31 cellular contexts compared by ENCODE assay signal in the genomic region with DNA sequence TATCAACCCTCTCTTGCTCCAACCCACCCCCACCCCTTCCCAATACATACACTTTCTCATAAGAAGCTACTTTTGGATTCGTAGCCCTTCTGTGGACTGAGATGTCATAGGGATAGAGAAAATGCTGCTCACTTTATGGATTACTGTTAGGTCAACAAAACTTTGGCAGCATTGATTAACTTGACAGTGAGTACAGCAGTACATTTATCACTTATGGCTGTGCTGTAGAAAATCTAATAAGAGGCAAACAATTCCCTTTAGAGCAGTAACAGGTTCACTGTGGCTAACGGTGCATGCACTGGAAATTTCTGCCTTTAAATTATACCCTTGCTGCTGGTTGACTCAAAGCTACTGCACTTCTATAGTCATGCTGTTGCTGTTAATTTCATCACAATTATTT. TPM values are rescaled to one million over a fixed set of nuclear protein-coding genes. Genes with fewer than 3 reads are reported as not detected.
"Had no signal": no experiment of that assay in that cellular context is flagged by ENCODE, and none has a peak within 500 bp of the region (broad histone marks: within the 10 kb centered on the region; RNA-seq: fewer than 3 reads in every experiment).

No MANE protein-coding gene starts in this region.

- ATAC-seq: Panc1, Right ventricle myocardium inferior, SK-N-SH treated with all-trans-retinoic acid at 6 μM for 48 hours had no signal

- H3K9me3 ChIP-seq: MG63, SJCRH30 had no signal

- DNase-seq: Kasumi-1, MG63, NCI-H1048, NCI-H1092 treated with DMSO at 0.1 percent for 48 hours, NCI-H1105 treated with DMSO at 0.1 percent for 48 hours, NCI-H1436, NCI-H146, NCI-H1694, NCI-H187, NCI-H1930, NCI-H2029 treated with DMSO at 0.1 percent for 48 hours, NCI-H2081 treated with DMSO at 0.1 percent for 48 hours, NCI-H2107, NCI-H2171, NCI-H226, NCI-H446 treated with DMSO at 0.1 percent for 48 hours, NCI-H510A, NCI-H524, NCI-H526, NCI-H774, PC-9, SHP77, SIG-M5, SJCRH30 had no signal

- FAIRE-seq: RCC 7860 had no signal

- H3K4me1 ChIP-seq: SJCRH30 had no signal

- H3K36me3 ChIP-seq: MG63, SJCRH30 had no signal

- H2AFZ ChIP-seq: PC-9 had no signal

- H3K27me3 ChIP-seq: MG63, SJCRH30 had no signal

- H3K27ac ChIP-seq: PC-9, RWPE1, SJCRH30, SK-N-MC had no signal

- H3K4me2 ChIP-seq: PC-9 had no signal

- H3K4me3 ChIP-seq: MG63, PC-9, SJCRH30, SK-N-MC had no signal

RNA-seq across cellular contexts. Expression of a gene that starts 59.2 kb away (rescaled TPM):
- total RNA-seq: OCI-LY7 had no signal
